Comparison of ENCODE assay signal across 8 cellular contexts in the genomic region with DNA sequence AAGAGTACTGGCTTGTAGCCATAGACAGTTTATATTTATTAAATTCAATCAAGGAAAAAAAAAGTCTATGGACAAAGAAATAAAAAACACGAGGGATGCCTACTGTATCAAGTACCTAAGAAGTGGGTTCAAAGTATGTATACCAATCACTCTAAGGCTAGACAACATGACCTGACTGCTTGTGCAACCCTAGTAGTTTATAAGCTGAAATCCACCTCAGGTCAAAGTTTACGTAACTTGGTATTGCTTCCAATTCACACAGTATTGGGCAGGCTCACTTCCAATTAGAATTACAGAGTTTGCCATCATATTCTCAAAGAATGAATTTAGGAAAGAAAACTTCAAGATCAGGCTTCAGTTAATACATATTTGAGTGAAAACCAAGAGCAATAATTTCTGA.
"Had no signal": no experiment of that assay in that cellular context is flagged by ENCODE, and none has a peak within 500 bp of the region (broad histone marks: within the 10 kb centered on the region; RNA-seq: fewer than 3 reads in every experiment).

No MANE protein-coding gene starts in this region.

- H3K9ac ChIP-seq: KMS-11 had no signal

- DNase-seq: H9, HCEC 1CT, KBM-7 had no signal

- H3K4me2 ChIP-seq: GM23338, KMS-11 had no signal

- H3K4me3 ChIP-seq: GM23338 had no signal

- FAIRE-seq: H1, H54, HTR-8/SVneo had no signal

- ATAC-seq: GM23338 had no signal

- H2AFZ ChIP-seq: GM23338 had no signal

- H3K27ac ChIP-seq: KMS-11 had no signal
